ENCODE assay signal across 17 cellular contexts in the genomic region with DNA sequence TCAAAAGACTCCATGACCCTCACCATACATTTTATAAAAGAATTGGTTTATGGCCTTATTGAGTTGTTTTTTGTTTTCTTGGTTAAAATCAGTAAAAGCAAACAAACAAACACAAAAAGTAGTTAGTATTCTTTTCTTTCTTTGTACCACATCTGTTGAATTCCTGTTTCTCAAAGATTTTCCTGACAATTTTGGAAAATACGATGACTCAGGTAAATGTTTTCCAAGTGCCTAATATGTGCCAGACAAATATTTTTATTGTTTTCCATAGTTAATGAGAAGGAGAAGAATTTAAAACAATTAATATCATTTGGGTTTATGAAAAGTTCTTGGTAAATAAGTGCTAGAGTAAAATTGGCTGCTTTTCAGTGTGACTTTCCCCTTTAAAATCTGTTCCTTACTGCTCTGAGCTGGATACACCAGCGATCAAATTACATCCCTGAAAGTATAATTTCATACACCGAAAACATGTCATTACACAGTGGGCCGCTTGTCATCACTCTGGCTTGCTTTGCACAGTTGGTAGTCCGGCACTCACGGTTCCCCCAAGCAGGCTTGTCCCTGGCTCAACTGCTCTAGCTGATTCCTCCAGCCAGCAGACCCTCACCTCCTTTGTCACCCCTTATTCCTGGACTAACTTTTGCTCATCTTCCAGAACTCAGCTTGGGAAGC.
DNase-seq lines count a peak whose midpoint lies in the region; ATAC-seq, FAIRE-seq and TF ChIP-seq lines count a peak whose summit lies in the region.
"Had no signal": no experiment of that assay in that cellular context is flagged by ENCODE, and none has a peak within 500 bp of the region (broad histone marks: within the 10 kb centered on the region; RNA-seq: fewer than 3 reads in every experiment).

No MANE protein-coding gene starts in this region.

- H3K4me3 ChIP-seq in fibroblast of pulmonary artery (replicated peaks; ENCODE audit: low read depth, low read length): no peak overlapping the region
- H3K4me3 ChIP-seq: GM23338 had no signal

- DNase-seq in Right ventricle myocardium superior (no peak), left ventricle myocardium superior (no peak), RPMI7951 (ENCODE audit: low read depth) (peak; percentile 25), fibroblast of pulmonary artery (ENCODE audit: low read depth) (peak; percentile 75), urothelium cell line (ENCODE audit: low spot score) (peak; percentile 11), OCI-M1 (lab: John Stamatoyannopoulos, UW) (no peak), NOMO-1 treated with dmso at 0.1 percent for 144 hours (lab: John Stamatoyannopoulos, UW; ENCODE audit: unreplicated experiment) (no peak)
- DNase-seq: activated naive CD8-positive, alpha-beta T cell treated with anti-CD3 and anti-CD28 coated beads, Interleukin-2, amount 50 U/mL, for 24 hours; cortex of kidney; DMS79; MV-4-11; NCI-H526 treated with DMSO at 0.1 percent for 48 hours; occipital lobe; stimulated activated CD4-positive, alpha-beta T cell treated with anti-CD3 and anti-CD28 coated beads, Interleukin-15, amount 100 ng/mL, for 24 hours had no signal

- FAIRE-seq in urothelium cell line (lab: Jason Lieb, UNC): no peak
- FAIRE-seq: GM12892 had no signal

- intact Hi-C loops in Right ventricle myocardium superior (cut with DNase I): no loop called here
- intact Hi-C loops in left ventricle myocardium superior (cut with micrococcal nuclease): no loop called here

- ATAC-seq in Right ventricle myocardium superior (ENCODE audit: poor library complexity): peak; percentile 45
- no peak for ATAC-seq in left ventricle myocardium superior
- no peak for ATAC-seq in HG03280 (IDR thresholded peaks at IDR 0.05; ENCODE audit: unreplicated experiment)
- ATAC-seq: activated naive CD8-positive, alpha-beta T cell treated with anti-CD3 and anti-CD28 coated beads, Interleukin-2, amount 50 U/mL, for 24 hours; GM23338 had no signal

- no peak for TF ChIP-seq CTCF in fibroblast of pulmonary artery (IDR thresholded peaks at IDR 0.05; ENCODE audit: low read length, missing control alignments)

Comparison
In these comparisons a context has a peak if more than half of its experiments do, and no peak if none do; other contexts are left out.
1. DNase-seq: peak in RPMI7951 (single experiment), fibroblast of pulmonary artery (single experiment) and urothelium cell line (single experiment); none in Right ventricle myocardium superior (single experiment), left ventricle myocardium superior (single experiment), OCI-M1 (single experiment) and NOMO-1 treated with dmso at 0.1 percent for 144 hours (single experiment).